In the genomic region with DNA sequence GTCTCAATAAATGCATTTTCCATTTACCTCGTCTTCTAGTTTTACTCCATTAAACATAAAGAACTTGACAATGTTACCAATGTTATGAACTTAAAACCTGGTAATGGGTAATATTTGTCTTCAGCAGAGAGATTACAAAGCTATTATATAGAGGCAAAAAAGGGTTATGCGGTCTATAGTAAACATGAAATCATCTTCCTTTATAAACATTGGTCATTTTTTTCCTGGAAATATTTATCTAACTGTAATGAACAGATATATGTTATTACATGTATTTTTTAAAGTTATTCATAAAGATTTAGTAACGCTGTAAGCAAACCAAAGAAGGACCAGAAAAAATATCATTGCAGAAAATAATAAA, we compare ENCODE assay signal across 1 cellular context.
TF ChIP-seq lines count a peak whose summit lies in the region.

No MANE protein-coding gene starts in this region.

TF ChIP-seq in H1, 55 proteins besides CTCF, POLR2A, EP300 and RAD21:
- TF ChIP-seq SIN3A (conservative IDR thresholded peaks at IDR 0.05 in 1 of 2, IDR thresholded peaks at IDR 0.05 in 1 of 2; ENCODE audit: low read depth in 1 of 2, low read length in 2 of 2) (no peak), CEBPB (IDR thresholded peaks at IDR 0.05; ENCODE audit: low read depth, low read length) (no peak), CBX5 (IDR thresholded peaks at IDR 0.05; ENCODE audit: low read depth, low read length) (no peak), KDM1A (IDR thresholded peaks at IDR 0.05; ENCODE audit: borderline replicate concordance, low read length) (no peak), CREB1 (IDR thresholded peaks at IDR 0.05) (no peak)
